In genomic region chr2:32905270-32905669, GRCh38 we compare ENCODE assay signal across 19 cellular contexts. TPM values are rescaled to one million over a fixed set of nuclear protein-coding genes. Genes with fewer than 3 reads are reported as not detected.
DNase-seq lines count a peak whose midpoint lies in the region; ATAC-seq, FAIRE-seq and TF ChIP-seq lines count a peak whose summit lies in the region.
"Had no signal": no experiment of that assay in that cellular context is flagged by ENCODE, and none has a peak within 500 bp of the region (broad histone marks: within the 10 kb centered on the region; RNA-seq: fewer than 3 reads in every experiment).

No MANE protein-coding gene starts in this region.

- H4K20me1 ChIP-seq in GM12878 (ENCODE audit: control insufficient read depth, insufficient read depth), result no peaks in the 10 kb centered on the region

- FAIRE-seq in GM12891 (lab: Jason Lieb, UNC), result peak; percentile 40
- peak; percentile 82 for FAIRE-seq in GM19239 (lab: Jason Lieb, UNC)
- FAIRE-seq in GM12878 (lab: Jason Lieb, UNC), result peak; percentile 73
- FAIRE-seq: A204.1, GM12892 had no signal

- no peak overlapping the region for H3K27ac ChIP-seq in GM12878 (ENCODE audit: control insufficient read depth, insufficient read depth)

- no peaks in the 10 kb centered on the region for H3K36me3 ChIP-seq in GM12878 (ENCODE audit: control insufficient read depth in 2 of 2, insufficient read depth in 2 of 2, low read length in 1 of 2)

- WGBS in GM12878 (ENCODE audit: insufficient coverage, insufficient replicate concordance, low lambda C conversion rate, missing lambda C conversion rate), result 2% methylated on average over 3 of the region's 3 CpGs

- DNase-seq in GM12891 (ENCODE audit: insufficient read length, low spot score) (no peak), GM19239 (ENCODE audit: insufficient read length, low spot score) (no peak), GM12878 (ENCODE audit: low read depth, low spot score) (no peak), cardiac septum (ENCODE audit: low spot score) (no peak), Kasumi-1 (lab: John Stamatoyannopoulos, UW) (no peak)
- DNase-seq: CD4-positive, alpha-beta memory T cell; DMS153; GF-D8; H9; NCI-H1105 treated with DMSO at 0.1 percent for 48 hours; NCI-H1694; NCI-H2081 treated with DMSO at 0.1 percent for 48 hours; NK-92 treated with Interleukin-12 subunit alpha and Interleukin-12 subunit beta, amount 100 ng/mL, for 24 hours; RPMI8226 had no signal

- no peak for TF ChIP-seq EP300 in GM12878 (IDR thresholded peaks at IDR 0.05; ENCODE audit: borderline replicate concordance in 1 of 2, control insufficient read depth in 1 of 2, low read depth in 2 of 2, low read length in 2 of 2)

- peak; percentile 49 for ATAC-seq in HG03378 (IDR thresholded peaks at IDR 0.05; ENCODE audit: unreplicated experiment)
- ATAC-seq in GM12878, result no peak; the same call in 2 of the 3 replicates
- no peak for ATAC-seq in GM21423 (IDR thresholded peaks at IDR 0.05; ENCODE audit: unreplicated experiment)

- no peaks in the 10 kb centered on the region for H3K9me3 ChIP-seq in GM12878 (replicated peaks; ENCODE audit: control insufficient read depth, insufficient read depth, low read length)

- RAD21 ChIA-PET in GM12878 (lab: Charles Lee; ENCODE audit: unreplicated experiment), result interaction anchor here (1.0 kb wide), 1 partner anchor 696 kb away, joined by 3 read pairs; no protein-coding TSS in a partner anchor

- in situ Hi-C loops in GM12878 (cut with MboI), result no loop called here

- no peak for TF ChIP-seq RAD21 in GM12878 (IDR thresholded peaks at IDR 0.05; ENCODE audit: insufficient read depth, low read depth, low read length)

- CTCF ChIA-PET in GM12878 (lab: Yijun Ruan, JAX), result no interaction called here

- no peaks in the 10 kb centered on the region for H3K79me2 ChIP-seq in GM12878 (ENCODE audit: control insufficient read depth, insufficient read depth, low read length)

- no peak for TF ChIP-seq POLR2A in GM12891 (IDR thresholded peaks at IDR 0.05; ENCODE audit: low read depth, low read length)
- no peak for TF ChIP-seq POLR2A in GM12878 (IDR thresholded peaks at IDR 0.05; ENCODE audit: low read depth, low read length)

- peaks cover 18% of the 10 kb centered on the region for H3K4me1 ChIP-seq in GM12878 (ENCODE audit: control insufficient read depth, insufficient read depth, low read length)

- no peak overlapping the region; the same call in 1 of the 2 replicates for H3K4me2 ChIP-seq in GM12878 (ENCODE audit: control insufficient read depth, insufficient read depth)

- intact Hi-C loops in GM12878 (cut with micrococcal nuclease; ENCODE audit: unreplicated experiment), result no loop called here
- intact Hi-C loops in cardiac septum (cut with DNase I), result no loop called here

- BruUV-seq in GM12878 (replicated peaks; lab: Mats Ljungman, UMichigan), result no TSS peak

- H2AFZ ChIP-seq in GM12878 (ENCODE audit: control insufficient read depth, low read depth, low read length), result no peak overlapping the region; the same call in 1 of the 2 replicates

- H3K4me3 ChIP-seq in GM12878, result no peak overlapping the region

- SMC1A ChIA-PET in GM12878 (lab: Charles Lee; ENCODE audit: uncharacterized antibody, unreplicated experiment), result no interaction called here

- no peak overlapping the region for H3K9ac ChIP-seq in GM12878 (ENCODE audit: control insufficient read depth, insufficient read depth, low read length)

- H3K27me3 ChIP-seq in GM12878 (replicated peaks in 1 of 2; ENCODE audit: control insufficient read depth in 2 of 2, insufficient read depth in 2 of 2, low read length in 1 of 2), result no peaks in the 10 kb centered on the region

- POLR2A ChIA-PET in GM12878 (lab: Charles Lee), result no interaction called here

- TF ChIP-seq CTCF in GM12878 (IDR thresholded peaks at IDR 0.05 in 2 of 3, conservative IDR thresholded peaks at IDR 0.05 in 1 of 3; ENCODE audit: control insufficient read depth in 2 of 3, extremely low read depth in 1 of 3, insufficient read depth in 1 of 3, low read depth in 3 of 3, low read length in 3 of 3), result no peak

TF ChIP-seq in GM12891, 5 proteins besides CTCF, POLR2A, EP300 and RAD21:
- TF ChIP-seq POU2F2 (IDR thresholded peaks at IDR 0.05; ENCODE audit: low read depth, low read length) (no peak), SPI1 (IDR thresholded peaks at IDR 0.05; ENCODE audit: low read depth, low read length) (no peak), POLR2AphosphoS5 (IDR thresholded peaks at IDR 0.05; ENCODE audit: low read depth, low read length) (no peak), PAX5 (IDR thresholded peaks at IDR 0.05; ENCODE audit: insufficient read depth, low read length, severe bottlenecking) (no peak), TAF1 (IDR thresholded peaks at IDR 0.05; ENCODE audit: low read depth, low read length) (no peak)

TF ChIP-seq in GM12878, 131 proteins besides CTCF, POLR2A, EP300 and RAD21:
- peak; percentile 32 for TF ChIP-seq RUNX3 (IDR thresholded peaks at IDR 0.05; ENCODE audit: low read length)
- peak; percentile 71; the same call in 1 of the 2 replicates for TF ChIP-seq MEF2A (IDR thresholded peaks at IDR 0.05; ENCODE audit: insufficient read depth, low read depth, low read length)
- no peak for TF ChIP-seq POLR2AphosphoS2 (IDR thresholded peaks at IDR 0.05; ENCODE audit: low read depth, low read length)

RNA-seq across cellular contexts. Expression of gene LTBP1, which starts 41.5 kb away (rescaled TPM):
- 0.46 TPM for polyA plus RNA-seq in GM12891 (2012; ENCODE audit: low read depth, missing spikeins)
- 0.71 and 0.79 TPM in 2 replicates for total RNA-seq in GM12878 (2013; cell fraction: nucleolus; rRNA removed)
- under 0.01 and 0.11 TPM in 2 replicates for total RNA-seq in GM12878 (2014; rRNA removed)
- total RNA-seq in GM12878 (2014; rRNA removed; fragmentation: Illumina TruSeq; extraction: Trizol), result 0.13 TPM in 1 of 2 replicates, not detected in the other
- 0.15 and 0.32 TPM in 2 replicates for total RNA-seq in GM12878 (2021)
- polyA plus RNA-seq in GM12878 (2011; ENCODE audit: low read depth), result 0.33 TPM
- 0.01 TPM in 1 of 2 replicates, not detected in the other for polyA plus RNA-seq in GM12878 (2011; rRNA removed)
- 0.07 and 0.13 TPM in 2 replicates for polyA plus RNA-seq in GM12878 (2011; cell fraction: cytosol; rRNA removed)
- polyA plus RNA-seq in GM12878 (2011; cell fraction: nucleus; rRNA removed), result 0.01 and 0.09 TPM in 2 replicates
- 0.25 and 0.42 TPM in 2 replicates for polyA plus RNA-seq in GM12878 (2012)
- polyA plus RNA-seq in GM12878 (2014; fragmentation: Illumina TruSeq; extraction: Trizol), result 0.07 and 0.13 TPM in 2 replicates
- polyA plus RNA-seq in GM12878 (2014; fragmentation: Nextera tagmentation; extraction: Ambion mirVana), result not detected
- polyA plus RNA-seq in GM12878 (2014; rRNA removed), result 0.04 and 0.20 TPM in 2 replicates
- polyA plus RNA-seq in GM12878 (2016; fragmentation: Nextera tagmentation; extraction: Ambion mirVana), result under 1 TPM; 0.19 to 0.28 TPM
- 0.05 and 0.66 TPM in 2 replicates for polyA minus RNA-seq in GM12878 (2011; rRNA and poly(A)+ RNA removed)
- polyA minus RNA-seq in GM12878 (2011; cell fraction: cytosol; rRNA and poly(A)+ RNA removed), result not detected in 2 replicates
- polyA minus RNA-seq in GM12878 (2011; cell fraction: nucleus; rRNA and poly(A)+ RNA removed), result 0.10 and 0.36 TPM in 2 replicates
- 124 TPM for total RNA-seq in cardiac septum
- polyA plus RNA-seq: CD4-positive, alpha-beta memory T cell; IgD-negative memory B cell had no signal

Comparison
In these comparisons a context has a peak if more than half of its experiments do, and no peak if none do; other contexts are left out.
1. RNA of gene LTBP1, which starts 41.5 kb away (total RNA-seq): 124 TPM in cardiac septum (single experiment); under 0.01 to 0.79 TPM in GM12878; every median in the first group is over 10 times any median in the second.